ENCODE assay signal across 2 cellular contexts in the genomic region with DNA sequence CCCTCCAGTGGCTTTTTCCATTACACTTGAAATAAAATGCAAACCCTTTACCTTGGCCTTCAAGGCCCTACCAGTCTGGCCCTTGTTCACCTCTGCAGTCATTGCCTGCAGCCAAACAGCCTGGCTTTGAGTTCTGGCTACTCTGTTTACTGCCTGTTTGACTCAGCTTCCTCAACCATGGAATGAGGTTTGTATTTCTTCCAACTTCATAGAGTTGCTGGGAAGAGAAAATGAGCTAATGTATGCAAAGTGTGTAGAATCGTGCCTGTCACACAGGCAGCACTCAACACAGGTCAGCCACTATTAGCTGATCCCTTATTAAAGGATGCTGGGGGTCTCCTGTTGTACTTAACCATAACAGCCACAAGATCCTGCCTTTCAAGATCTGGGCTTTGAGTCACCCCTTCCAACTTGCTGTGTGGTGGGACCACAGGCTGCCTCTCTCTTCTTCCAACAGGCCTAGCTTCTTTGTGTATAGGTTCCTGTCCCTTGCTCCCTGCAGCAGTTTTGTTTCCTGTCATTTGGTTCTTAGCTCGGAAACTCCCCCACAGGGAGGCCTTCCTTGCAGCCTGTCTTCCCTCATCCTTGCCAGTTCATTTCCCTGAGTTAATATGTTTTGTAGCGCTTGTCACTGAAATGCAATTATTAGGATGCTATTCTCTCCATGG.
TF ChIP-seq lines count a peak whose summit lies in the region.

No MANE protein-coding gene starts in this region.

TF ChIP-seq in IMR-90, 13 proteins besides CTCF, POLR2A, EP300 and RAD21:
- TF ChIP-seq MAZ (IDR thresholded peaks at IDR 0.05; ENCODE audit: borderline replicate concordance, low read depth, low read length), result no peak
- TF ChIP-seq MAFK (IDR thresholded peaks at IDR 0.05; ENCODE audit: low read depth, low read length), result no peak
- TF ChIP-seq CHD1 (IDR thresholded peaks at IDR 0.05; ENCODE audit: low read depth, low read length), result no peak
- TF ChIP-seq CEBPB (IDR thresholded peaks at IDR 0.05; ENCODE audit: low read depth, low read length), result no peak
- TF ChIP-seq NFE2L2 (IDR thresholded peaks at IDR 0.05; ENCODE audit: low read depth, low read length), result no peak

TF ChIP-seq in WTC11, 78 proteins besides CTCF, POLR2A, EP300 and RAD21:
- TF ChIP-seq, protein P1, sequence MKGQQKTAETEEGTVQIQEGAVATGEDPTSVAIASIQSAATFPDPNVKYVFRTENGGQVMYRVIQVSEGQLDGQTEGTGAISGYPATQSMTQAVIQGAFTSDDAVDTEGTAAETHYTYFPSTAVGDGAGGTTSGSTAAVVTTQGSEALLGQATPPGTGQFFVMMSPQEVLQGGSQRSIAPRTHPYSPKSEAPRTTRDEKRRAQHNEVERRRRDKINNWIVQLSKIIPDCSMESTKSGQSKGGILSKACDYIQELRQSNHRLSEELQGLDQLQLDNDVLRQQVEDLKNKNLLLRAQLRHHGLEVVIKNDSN (CRISPR knock-in tag; IDR thresholded peaks at IDR 0.05), result no peak
- TF ChIP-seq GABPB1 (CRISPR knock-in tag; IDR thresholded peaks at IDR 0.05) (no peak), JUN (CRISPR knock-in tag; IDR thresholded peaks at IDR 0.05) (no peak), ZNF219 (CRISPR knock-in tag; IDR thresholded peaks at IDR 0.05; ENCODE audit: borderline replicate concordance) (no peak), E2F4 (CRISPR knock-in tag; IDR thresholded peaks at IDR 0.05; ENCODE audit: borderline replicate concordance, low read depth) (no peak), ZNF425 (CRISPR knock-in tag; conservative IDR thresholded peaks at IDR 0.05) (no peak)
- TF ChIP-seq, protein P2, sequence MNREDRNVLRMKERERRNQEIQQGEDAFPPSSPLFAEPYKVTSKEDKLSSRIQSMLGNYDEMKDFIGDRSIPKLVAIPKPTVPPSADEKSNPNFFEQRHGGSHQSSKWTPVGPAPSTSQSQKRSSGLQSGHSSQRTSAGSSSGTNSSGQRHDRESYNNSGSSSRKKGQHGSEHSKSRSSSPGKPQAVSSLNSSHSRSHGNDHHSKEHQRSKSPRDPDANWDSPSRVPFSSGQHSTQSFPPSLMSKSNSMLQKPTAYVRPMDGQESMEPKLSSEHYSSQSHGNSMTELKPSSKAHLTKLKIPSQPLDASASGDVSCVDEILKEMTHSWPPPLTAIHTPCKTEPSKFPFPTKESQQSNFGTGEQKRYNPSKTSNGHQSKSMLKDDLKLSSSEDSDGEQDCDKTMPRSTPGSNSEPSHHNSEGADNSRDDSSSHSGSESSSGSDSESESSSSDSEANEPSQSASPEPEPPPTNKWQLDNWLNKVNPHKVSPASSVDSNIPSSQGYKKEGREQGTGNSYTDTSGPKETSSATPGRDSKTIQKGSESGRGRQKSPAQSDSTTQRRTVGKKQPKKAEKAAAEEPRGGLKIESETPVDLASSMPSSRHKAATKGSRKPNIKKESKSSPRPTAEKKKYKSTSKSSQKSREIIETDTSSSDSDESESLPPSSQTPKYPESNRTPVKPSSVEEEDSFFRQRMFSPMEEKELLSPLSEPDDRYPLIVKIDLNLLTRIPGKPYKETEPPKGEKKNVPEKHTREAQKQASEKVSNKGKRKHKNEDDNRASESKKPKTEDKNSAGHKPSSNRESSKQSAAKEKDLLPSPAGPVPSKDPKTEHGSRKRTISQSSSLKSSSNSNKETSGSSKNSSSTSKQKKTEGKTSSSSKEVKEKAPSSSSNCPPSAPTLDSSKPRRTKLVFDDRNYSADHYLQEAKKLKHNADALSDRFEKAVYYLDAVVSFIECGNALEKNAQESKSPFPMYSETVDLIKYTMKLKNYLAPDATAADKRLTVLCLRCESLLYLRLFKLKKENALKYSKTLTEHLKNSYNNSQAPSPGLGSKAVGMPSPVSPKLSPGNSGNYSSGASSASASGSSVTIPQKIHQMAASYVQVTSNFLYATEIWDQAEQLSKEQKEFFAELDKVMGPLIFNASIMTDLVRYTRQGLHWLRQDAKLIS (CRISPR knock-in tag; IDR thresholded peaks at IDR 0.05; ENCODE audit: borderline replicate concordance), result no peak
TF ChIP-seq in WTC11: peak in this region for 0.
